30 cellular contexts compared by ENCODE assay signal in genomic region chr1:101915597-101915996, GRCh38.
"Had no signal": no experiment of that assay in that cellular context is flagged by ENCODE, and none has a peak within 500 bp of the region (broad histone marks: within the 10 kb centered on the region; RNA-seq: fewer than 3 reads in every experiment).

No MANE protein-coding gene starts in this region.

- H3K27ac Mint-ChIP-seq: activated CD4-positive, alpha-beta memory T cell treated with anti-CD3 and anti-CD28 coated beads, Interleukin-2, amount 10 ng/mL, durations not matched to agents 7 days and 5 days; activated CD4-positive, alpha-beta T cell treated with anti-CD3 and anti-CD28 coated beads for 36 hours; activated naive CD8-positive, alpha-beta T cell treated with anti-CD3 and anti-CD28 coated beads, Interleukin-2, amount 10 ng/mL, durations not matched to agents 7 days and 5 days; activated T-cell treated with anti-CD3 and anti-CD28 coated beads, Interleukin-2, amount 50 U/mL, for 72 hours; activated T-helper 2 cell treated with anti-CD3 and anti-CD28 coated beads, Interferon-gamma antibody, Interleukin-2, Interleukin-4, amounts not matched to agents 10 μg/mL and 5 μg/mL and 100 μg/mL, durations not matched to agents 14 hours and 24 hours and 36 hours; IgD-negative memory B cell had no signal

- ATAC-seq: activated CD4-positive, alpha-beta T cell treated with anti-CD3 and anti-CD28 coated beads for 36 hours; activated T-cell treated with anti-CD3 and anti-CD28 coated beads, Interleukin-2, amount 50 U/mL, for 72 hours; Panc1 had no signal

- H3K9me3 Mint-ChIP-seq: activated CD4-positive, alpha-beta memory T cell treated with anti-CD3 and anti-CD28 coated beads, Interleukin-2, amount 10 ng/mL, durations not matched to agents 7 days and 5 days; activated naive CD8-positive, alpha-beta T cell treated with anti-CD3 and anti-CD28 coated beads, Interleukin-2, amount 10 ng/mL, durations not matched to agents 7 days and 5 days; activated T-cell treated with anti-CD3 and anti-CD28 coated beads, Interleukin-2, amount 50 U/mL, for 72 hours; activated T-helper 2 cell treated with anti-CD3 and anti-CD28 coated beads, Interferon-gamma antibody, Interleukin-2, Interleukin-4, amounts not matched to agents 10 μg/mL and 5 μg/mL and 100 μg/mL, durations not matched to agents 14 hours and 24 hours and 36 hours; IgD-negative memory B cell had no signal

- H3K27me3 Mint-ChIP-seq: activated CD4-positive, alpha-beta memory T cell treated with anti-CD3 and anti-CD28 coated beads, Interleukin-2, amount 10 ng/mL, durations not matched to agents 7 days and 5 days; activated CD4-positive, alpha-beta T cell treated with anti-CD3 and anti-CD28 coated beads for 36 hours; activated naive CD8-positive, alpha-beta T cell treated with anti-CD3 and anti-CD28 coated beads, Interleukin-2, amount 10 ng/mL, durations not matched to agents 7 days and 5 days; IgD-negative memory B cell had no signal

- DNase-seq: activated CD4-positive, alpha-beta memory T cell treated with anti-CD3 and anti-CD28 coated beads, Interleukin-2, amount 10 ng/mL, durations not matched to agents 7 days and 5 days; activated CD4-positive, alpha-beta T cell treated with anti-CD3 and anti-CD28 coated beads for 36 hours; activated CD4-positive, alpha-beta T cell treated with anti-CD3 and anti-CD28 coated beads, Interleukin-2, amount 50 U/mL, for 1 hour; activated CD4-positive, CD25-positive, alpha-beta regulatory T cell; activated CD8-positive, alpha-beta memory T cell treated with anti-CD3 and anti-CD28 coated beads, Interleukin-2, amount 50 U/mL, for 4 hours; activated gamma-delta T cell treated with Interleukin-2 at 50 U/mL for 16 hours; activated naive CD4-positive, alpha-beta T cell treated with anti-CD3 and anti-CD28 coated beads, Interleukin-2, amount 50 U/mL, for 16 hours; activated naive CD8-positive, alpha-beta T cell treated with anti-CD3 and anti-CD28 coated beads, Interleukin-2, amount 10 ng/mL, durations not matched to agents 7 days and 5 days; activated T-cell treated with anti-CD3 and anti-CD28 coated beads, Interleukin-2, amount 50 U/mL, for 72 hours; adrenal gland; anterior cingulate cortex; central memory CD4-positive, alpha-beta T cell; KG1; NCI-H1048; NCI-H1417 treated with DMSO at 0.1 percent for 48 hours; NCI-H1694; NCI-H2029; NCI-H2107; NCI-H2171 treated with DMSO at 0.1 percent for 48 hours; NCI-H226; NCI-H510A treated with DMSO at 0.1 percent for 48 hours; NK-92 treated with Interleukin-12 subunit alpha and Interleukin-12 subunit beta, amount 100 ng/mL, for 24 hours; OCI-M1; RPMI8226; SHP77; T-helper 1 cell had no signal

- H3K4me1 ChIP-seq: adrenal gland had no signal

- H3K27ac ChIP-seq: adrenal gland, VCaP had no signal

- H3K9me3 ChIP-seq: adrenal gland had no signal

- H3K36me3 ChIP-seq: adrenal gland had no signal

- H3K4me3 Mint-ChIP-seq: activated CD4-positive, alpha-beta memory T cell treated with anti-CD3 and anti-CD28 coated beads, Interleukin-2, amount 10 ng/mL, durations not matched to agents 7 days and 5 days; activated CD4-positive, alpha-beta T cell treated with anti-CD3 and anti-CD28 coated beads for 36 hours; activated naive CD8-positive, alpha-beta T cell treated with anti-CD3 and anti-CD28 coated beads, Interleukin-2, amount 10 ng/mL, durations not matched to agents 7 days and 5 days; activated T-cell treated with anti-CD3 and anti-CD28 coated beads, Interleukin-2, amount 50 U/mL, for 72 hours; IgD-negative memory B cell had no signal

- H3K36me3 Mint-ChIP-seq: activated naive CD8-positive, alpha-beta T cell treated with anti-CD3 and anti-CD28 coated beads, Interleukin-2, amount 10 ng/mL, durations not matched to agents 7 days and 5 days; IgD-negative memory B cell had no signal

- H3K4me3 ChIP-seq: adrenal gland had no signal

- H3K4me1 Mint-ChIP-seq: activated CD4-positive, alpha-beta memory T cell treated with anti-CD3 and anti-CD28 coated beads, Interleukin-2, amount 10 ng/mL, durations not matched to agents 7 days and 5 days; activated CD4-positive, alpha-beta T cell treated with anti-CD3 and anti-CD28 coated beads for 36 hours; activated naive CD8-positive, alpha-beta T cell treated with anti-CD3 and anti-CD28 coated beads, Interleukin-2, amount 10 ng/mL, durations not matched to agents 7 days and 5 days; IgD-negative memory B cell had no signal

- H3K27me3 ChIP-seq: adrenal gland had no signal
